7 cellular contexts compared by ENCODE assay signal in the genomic region with DNA sequence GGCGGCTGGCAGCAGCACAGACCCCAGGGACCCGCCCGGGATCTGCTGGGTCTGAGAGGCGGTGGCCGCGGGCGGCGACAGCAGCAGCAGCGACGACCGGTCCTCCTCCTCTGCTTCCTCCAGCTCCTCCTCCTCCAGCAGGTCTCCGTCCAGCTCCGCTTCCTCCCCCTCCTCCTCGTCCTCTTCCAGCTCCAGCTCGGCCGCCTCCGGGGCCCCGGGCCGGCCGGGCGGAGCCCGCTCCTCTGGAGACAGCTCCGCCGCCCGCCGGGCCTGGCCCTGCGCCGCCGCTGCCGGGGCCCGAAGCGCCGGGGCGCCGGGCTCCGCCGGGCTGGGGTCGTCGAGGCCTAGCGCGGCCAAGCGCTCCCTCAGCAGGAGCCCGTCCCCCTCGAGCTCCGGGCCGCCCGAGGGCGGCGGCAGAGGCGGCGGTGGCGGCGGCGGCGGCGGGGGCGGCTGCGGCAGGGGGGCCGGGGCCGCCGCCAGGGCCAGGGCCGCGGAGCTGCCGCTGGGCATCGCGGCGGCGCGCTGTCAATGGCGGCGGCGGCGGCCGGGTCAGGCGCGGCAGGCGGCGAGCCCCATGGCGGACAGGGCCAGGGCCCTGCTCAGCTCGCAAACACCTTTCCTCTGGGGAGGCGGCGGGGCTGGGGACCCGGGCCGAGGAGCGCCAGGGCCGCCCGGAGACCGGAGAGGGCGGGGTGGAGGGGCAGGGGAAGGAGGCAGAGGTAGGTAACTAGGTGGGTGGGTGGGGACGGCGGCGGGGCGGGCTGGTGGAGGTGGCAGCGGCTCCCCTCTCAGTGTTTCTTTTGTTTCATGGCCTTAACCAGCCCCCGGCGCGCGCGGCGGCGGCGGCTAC. TPM values are rescaled to one million over a fixed set of nuclear protein-coding genes. Genes with fewer than 3 reads are reported as not detected.
DNase-seq lines count a peak whose midpoint lies in the region; ATAC-seq and TF ChIP-seq lines count a peak whose summit lies in the region.

No MANE protein-coding gene starts in this region.

- WGBS in endodermal cell (ENCODE audit: insufficient coverage in 1 of 2, insufficient read length in 1 of 2), 2 experiments = 0 to 1% methylated on average over 24 to 92 of the region's 102 CpGs

- CTCF ChIA-PET in activated CD4-positive, alpha-beta T cell treated with anti-CD3 and anti-CD28 coated beads for 36 hours (lab: Charles Lee) = interaction anchor here (0.6 to 2.5 kb wide), 7 partner anchors 10 to 1243 kb away, joined by 3 to 8 read pairs (median 5); no protein-coding TSS in a partner anchor

- TF ChIP-seq CTCF in endodermal cell (conservative IDR thresholded peaks at IDR 0.05) (no peak), mesothelial cell of epicardium (IDR thresholded peaks at IDR 0.05; ENCODE audit: unreplicated experiment) (no peak)

- H3K27me3 ChIP-seq in endodermal cell (ENCODE audit: control insufficient read depth, insufficient read depth, low read length, poor library complexity, severe bottlenecking) = no peaks in the 10 kb centered on the region

- peak overlapping the region; percentile 96 for H3K9ac ChIP-seq in endodermal cell (ENCODE audit: extremely low read depth, low read length, poor library complexity, severe bottlenecking)

- peak overlapping the region; percentile 94 for H3K27ac Mint-ChIP-seq in activated CD4-positive, alpha-beta T cell treated with anti-CD3 and anti-CD28 coated beads for 36 hours
- H3K27ac Mint-ChIP-seq in endodermal cell (peak overlapping the region; percentile 97), mesothelial cell of epicardium (peak overlapping the region; percentile 90)

- H3K9me3 Mint-ChIP-seq in activated CD4-positive, alpha-beta T cell treated with anti-CD3 and anti-CD28 coated beads for 36 hours (ENCODE audit: low read depth) = peaks cover 3% of the 10 kb centered on the region
- H3K9me3 Mint-ChIP-seq in endodermal cell (no peaks in the 10 kb centered on the region), mesothelial cell of epicardium (no peaks in the 10 kb centered on the region)

- peak overlapping the region; percentile 95 for H3K4me3 Mint-ChIP-seq in activated CD4-positive, alpha-beta T cell treated with anti-CD3 and anti-CD28 coated beads for 36 hours
- peak overlapping the region; percentile 99 for H3K4me3 Mint-ChIP-seq in endodermal cell
- peak overlapping the region; percentile 98 for H3K4me3 Mint-ChIP-seq in mesothelial cell of epicardium

- DNase-seq in LoVo (ENCODE audit: low spot score) (peak; percentile 29), endodermal cell (peak; percentile 73), mesothelial cell of epicardium (ENCODE audit: low spot score in 2 of 2, unreplicated experiment in 2 of 2) (peak; percentile 28 to 54), substantia nigra (lab: John Stamatoyannopoulos, UW) (peak in 38 of 49 donors; percentile 6 to 93 (median 40))
- no peak for DNase-seq in activated CD4-positive, alpha-beta T cell treated with anti-CD3 and anti-CD28 coated beads for 36 hours

- POLR2A ChIA-PET in activated CD4-positive, alpha-beta T cell treated with anti-CD3 and anti-CD28 coated beads for 36 hours (lab: Charles Lee) = interaction anchor here (0.7 to 1.3 kb wide), 5 partner anchors 11 to 64 kb away, joined by 3 to 5 read pairs (median 4); no protein-coding TSS in a partner anchor

- H3K27ac ChIP-seq in endodermal cell (ENCODE audit: low read depth, low read length) = peak overlapping the region; percentile 95
- H3K27ac ChIP-seq in substantia nigra (ENCODE audit: low read depth, low read length, poor library complexity, severe bottlenecking) = peak overlapping the region; percentile 84

- no peaks in the 10 kb centered on the region for H3K9me3 ChIP-seq in endodermal cell (ENCODE audit: control insufficient read depth, low read length)

- H3K4me1 Mint-ChIP-seq in activated CD4-positive, alpha-beta T cell treated with anti-CD3 and anti-CD28 coated beads for 36 hours = peaks cover 32% of the 10 kb centered on the region
- H3K4me1 Mint-ChIP-seq in endodermal cell (peaks cover 26% of the 10 kb centered on the region), mesothelial cell of epicardium (peaks cover 25% of the 10 kb centered on the region)

- intact Hi-C loops in activated CD4-positive, alpha-beta T cell treated with anti-CD3 and anti-CD28 coated beads for 36 hours (cut with DNase I, micrococcal nuclease) = loop anchor here (1.0 to 5.0 kb wide), 11 partner anchors 14 to 910 kb away; partner anchors contain the start of genes CXXC1 (in 1 of the 2), ELAC1 (in 1 of the 2), ME2 (in 1 of the 2) and SKA1 (in 1 of the 2)

- no peaks in the 10 kb centered on the region for H3K27me3 Mint-ChIP-seq in activated CD4-positive, alpha-beta T cell treated with anti-CD3 and anti-CD28 coated beads for 36 hours
- H3K27me3 Mint-ChIP-seq in endodermal cell (ENCODE audit: insufficient read depth) (no peaks in the 10 kb centered on the region), mesothelial cell of epicardium (ENCODE audit: low read depth) (no peaks in the 10 kb centered on the region)

- no peaks in the 10 kb centered on the region for H3K4me1 ChIP-seq in endodermal cell (ENCODE audit: control insufficient read depth, insufficient read depth, low read length)

- H3K4me3 ChIP-seq in GM08714 (ENCODE audit: low read length) = peak overlapping the region; percentile 88
- H3K4me3 ChIP-seq in endodermal cell (ENCODE audit: low read length) = peak overlapping the region; percentile 90

- H3K36me3 Mint-ChIP-seq in activated CD4-positive, alpha-beta T cell treated with anti-CD3 and anti-CD28 coated beads for 36 hours (ENCODE audit: low read depth) = peaks cover 23% of the 10 kb centered on the region
- H3K36me3 Mint-ChIP-seq in endodermal cell (ENCODE audit: low read depth) = peaks cover 2% of the 10 kb centered on the region
- no peaks in the 10 kb centered on the region for H3K36me3 Mint-ChIP-seq in mesothelial cell of epicardium

- ATAC-seq in GM21737 (IDR thresholded peaks at IDR 0.05; ENCODE audit: unreplicated experiment) = peak; percentile 7
- ATAC-seq in activated CD4-positive, alpha-beta T cell treated with anti-CD3 and anti-CD28 coated beads for 36 hours = no peak

- H3K36me3 ChIP-seq in endodermal cell (ENCODE audit: control insufficient read depth, insufficient read depth, low read length) = peaks cover 19% of the 10 kb centered on the region

RNA-seq across cellular contexts. Expression of gene MEX3C, which starts 0.4 kb away (rescaled TPM):
- 10 to 100 TPM; 46.7 to 66.9 TPM for total RNA-seq in activated CD4-positive, alpha-beta T cell treated with anti-CD3 and anti-CD28 coated beads for 36 hours
- 10 to 100 TPM; 60.1 to 68.4 TPM for total RNA-seq in endodermal cell
- 80.9 TPM for polyA plus RNA-seq in endodermal cell (2013, experiment 1 of 2)
- polyA plus RNA-seq in endodermal cell (2013, experiment 2 of 2) = 75.9 TPM
- total RNA-seq in mesothelial cell of epicardium = 88.9 to 94.2 TPM (median 92.5 TPM) in 3 replicates
